23 cellular contexts compared by ENCODE assay signal in the genomic region with DNA sequence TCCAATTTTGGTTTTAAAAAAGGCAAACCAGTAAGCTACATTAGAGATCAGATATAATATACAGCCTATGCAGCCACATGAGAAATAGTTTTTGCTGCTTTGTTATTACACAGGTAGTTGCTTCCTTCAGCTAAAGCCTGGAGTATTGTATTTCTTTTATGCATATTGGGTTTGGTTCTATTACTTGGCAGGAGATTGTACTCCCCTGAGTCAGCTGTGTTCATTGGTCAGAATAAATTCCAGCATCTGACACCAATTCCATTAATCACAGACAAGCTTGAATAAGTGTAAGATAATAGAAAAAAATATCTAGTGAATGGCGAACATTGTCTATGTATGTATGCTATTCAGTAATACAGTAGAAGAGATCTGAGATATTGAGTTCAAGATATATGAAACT. TPM values are rescaled to one million over a fixed set of nuclear protein-coding genes. Genes with fewer than 3 reads are reported as not detected.
DNase-seq lines count a peak whose midpoint lies in the region; ATAC-seq and TF ChIP-seq lines count a peak whose summit lies in the region.
"Had no signal": no experiment of that assay in that cellular context is flagged by ENCODE, and none has a peak within 500 bp of the region (broad histone marks: within the 10 kb centered on the region; RNA-seq: fewer than 3 reads in every experiment).

No MANE protein-coding gene starts in this region.

- no peak for ATAC-seq in GM18873 (IDR thresholded peaks at IDR 0.05; ENCODE audit: low FRiP score, unreplicated experiment)
- ATAC-seq in GM18907 (IDR thresholded peaks at IDR 0.05; ENCODE audit: unreplicated experiment) = no peak

- TF ChIP-seq CTCF in epithelial cell of esophagus (IDR thresholded peaks at IDR 0.05; ENCODE audit: insufficient read depth, low read depth, low read length, missing control alignments) = no peak

- peak; percentile 58 for DNase-seq in EL
- DNase-seq in RPMI7951 (ENCODE audit: low read depth) = peak; percentile 6
- DNase-seq in epithelial cell of esophagus (ENCODE audit: low read depth) = peak; percentile 44
- DNase-seq in left kidney (ENCODE audit: low read depth, low spot score) = peak; percentile 28
- DNase-seq in amygdala (lab: John Stamatoyannopoulos, UW) = no peak
- no peak for DNase-seq in T-helper 9 cell
- DNase-seq: ACHN; activated B cell treated with CpG ODN at 0.5 μM for 24 hours; activated CD4-positive, alpha-beta T cell treated with anti-CD3 and anti-CD28 coated beads, Interleukin-2, amount 50 U/mL, for 48 hours; activated naive CD8-positive, alpha-beta T cell treated with anti-CD3 and anti-CD28 coated beads, Interleukin-2, amount 10 ng/mL, durations not matched to agents 7 days and 5 days; Kasumi-1; NCI-H1092 treated with DMSO at 0.1 percent for 48 hours; NCI-H2081; NCI-H510A treated with DMSO at 0.1 percent for 48 hours; posterior cingulate gyrus; RPMI8226; sigmoid colon had no signal

- H3K4me3 ChIP-seq in epithelial cell of esophagus (ENCODE audit: low read length) = no peak overlapping the region
- H3K4me3 ChIP-seq: cardiac muscle cell, hepatocyte, sigmoid colon, SK-N-MC had no signal

RNA-seq across cellular contexts. Expression of a gene that starts 26.1 kb away (rescaled TPM):
- 0.20 and 0.36 TPM in 2 replicates for total RNA-seq in RPMI7951 (2014; rRNA removed; shearing (Covaris generic))
- total RNA-seq: activated B cell treated with CpG ODN at 0.5 μM for 24 hours, mononuclear cell had no signal

RNA-seq across cellular contexts. Expression of a gene that starts 26.2 kb away (rescaled TPM):
- total RNA-seq in RPMI7951 (2014; rRNA removed; shearing (Covaris generic)) = 41.6 and 55.5 TPM in 2 replicates

Comparison
In these comparisons a context has a peak if more than half of its experiments do, and no peak if none do; other contexts are left out.
1. DNase-seq: peak in EL (single experiment), RPMI7951 (single experiment), epithelial cell of esophagus (single experiment) and left kidney (single experiment); none in amygdala (0 of 56) and T-helper 9 cell (single experiment).